Comparison of ENCODE assay signal across 1 cellular context in genomic region chr11:128324051-128324481, GRCh38.
TF ChIP-seq lines count a peak whose summit lies in the region.

No MANE protein-coding gene starts in this region.

TF ChIP-seq in SK-N-SH treated with all-trans-retinoic acid at 6 μM for 48 hours, 23 proteins besides CTCF, POLR2A, EP300 and RAD21 (continued from another document):
- TF ChIP-seq TSHZ2 (CRISPR knock-in tag; IDR thresholded peaks at IDR 0.05) (no peak), GLIS3 (CRISPR knock-in tag; IDR thresholded peaks at IDR 0.05) (no peak), OSR1 (CRISPR knock-in tag; IDR thresholded peaks at IDR 0.05) (no peak), ZC3H10 (CRISPR knock-in tag; IDR thresholded peaks at IDR 0.05) (no peak), PPARA (CRISPR knock-in tag; IDR thresholded peaks at IDR 0.05; ENCODE audit: borderline replicate concordance) (no peak), TOX (CRISPR knock-in tag; IDR thresholded peaks at IDR 0.05; ENCODE audit: borderline replicate concordance) (no peak), RARB (CRISPR knock-in tag; IDR thresholded peaks at IDR 0.05) (no peak), CSRNP3 (CRISPR knock-in tag; IDR thresholded peaks at IDR 0.05) (no peak), ZNF8 (CRISPR knock-in tag; IDR thresholded peaks at IDR 0.05) (no peak)
- TF ChIP-seq, protein P1, sequence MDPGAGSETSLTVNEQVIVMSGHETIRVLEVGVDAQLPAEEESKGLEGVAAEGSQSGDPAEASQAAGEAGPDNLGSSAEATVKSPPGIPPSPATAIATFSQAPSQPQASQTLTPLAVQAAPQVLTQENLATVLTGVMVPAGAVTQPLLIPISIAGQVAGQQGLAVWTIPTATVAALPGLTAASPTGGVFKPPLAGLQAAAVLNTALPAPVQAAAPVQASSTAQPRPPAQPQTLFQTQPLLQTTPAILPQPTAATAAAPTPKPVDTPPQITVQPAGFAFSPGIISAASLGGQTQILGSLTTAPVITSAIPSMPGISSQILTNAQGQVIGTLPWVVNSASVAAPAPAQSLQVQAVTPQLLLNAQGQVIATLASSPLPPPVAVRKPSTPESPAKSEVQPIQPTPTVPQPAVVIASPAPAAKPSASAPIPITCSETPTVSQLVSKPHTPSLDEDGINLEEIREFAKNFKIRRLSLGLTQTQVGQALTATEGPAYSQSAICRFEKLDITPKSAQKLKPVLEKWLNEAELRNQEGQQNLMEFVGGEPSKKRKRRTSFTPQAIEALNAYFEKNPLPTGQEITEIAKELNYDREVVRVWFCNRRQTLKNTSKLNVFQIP (CRISPR knock-in tag; IDR thresholded peaks at IDR 0.05; ENCODE audit: borderline replicate concordance, low read depth), result no peak
- TF ChIP-seq, protein P2, sequence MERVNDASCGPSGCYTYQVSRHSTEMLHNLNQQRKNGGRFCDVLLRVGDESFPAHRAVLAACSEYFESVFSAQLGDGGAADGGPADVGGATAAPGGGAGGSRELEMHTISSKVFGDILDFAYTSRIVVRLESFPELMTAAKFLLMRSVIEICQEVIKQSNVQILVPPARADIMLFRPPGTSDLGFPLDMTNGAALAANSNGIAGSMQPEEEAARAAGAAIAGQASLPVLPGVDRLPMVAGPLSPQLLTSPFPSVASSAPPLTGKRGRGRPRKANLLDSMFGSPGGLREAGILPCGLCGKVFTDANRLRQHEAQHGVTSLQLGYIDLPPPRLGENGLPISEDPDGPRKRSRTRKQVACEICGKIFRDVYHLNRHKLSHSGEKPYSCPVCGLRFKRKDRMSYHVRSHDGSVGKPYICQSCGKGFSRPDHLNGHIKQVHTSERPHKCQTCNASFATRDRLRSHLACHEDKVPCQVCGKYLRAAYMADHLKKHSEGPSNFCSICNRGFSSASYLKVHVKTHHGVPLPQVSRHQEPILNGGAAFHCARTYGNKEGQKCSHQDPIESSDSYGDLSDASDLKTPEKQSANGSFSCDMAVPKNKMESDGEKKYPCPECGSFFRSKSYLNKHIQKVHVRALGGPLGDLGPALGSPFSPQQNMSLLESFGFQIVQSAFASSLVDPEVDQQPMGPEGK (CRISPR knock-in tag; IDR thresholded peaks at IDR 0.05; ENCODE audit: borderline replicate concordance), result no peak
